ENCODE assay signal across 14 cellular contexts in genomic region chr15:80480171-80480811, GRCh38.
DNase-seq lines count a peak whose midpoint lies in the region; ATAC-seq and TF ChIP-seq lines count a peak whose summit lies in the region.
"Had no signal": no experiment of that assay in that cellular context is flagged by ENCODE, and none has a peak within 500 bp of the region (broad histone marks: within the 10 kb centered on the region; RNA-seq: fewer than 3 reads in every experiment).

No MANE protein-coding gene starts in this region.

- H3K4me3 ChIP-seq in left lung = no peak overlapping the region

- intact Hi-C loops in left lung (cut with DNase I) = no loop called here

- no peak overlapping the region for H3K27ac ChIP-seq in left lung
- peak overlapping the region; percentile 69 for H3K27ac ChIP-seq in temporal lobe (ENCODE audit: low read depth, low read length)

- H3K36me3 Mint-ChIP-seq in chondrocyte (ENCODE audit: low read depth) = peaks cover 11% of the 10 kb centered on the region
- H3K36me3 Mint-ChIP-seq: IgD-negative memory B cell had no signal

- H3K36me3 ChIP-seq in left lung = no peaks in the 10 kb centered on the region

- H3K4me1 Mint-ChIP-seq in chondrocyte (ENCODE audit: low read depth) = peaks cover 88% of the 10 kb centered on the region
- H3K4me1 Mint-ChIP-seq: IgD-negative memory B cell; naive thymus-derived CD4-positive, alpha-beta T cell had no signal

- H3K9me3 Mint-ChIP-seq in chondrocyte (ENCODE audit: low read depth) = peaks cover 8% of the 10 kb centered on the region

- TF ChIP-seq CTCF in chondrocyte (IDR thresholded peaks at IDR 0.05) = no peak
- no peak for TF ChIP-seq CTCF in left lung (IDR thresholded peaks at IDR 0.05)

- DNase-seq in NCI-H146 (lab: John Stamatoyannopoulos, UW) (peak; percentile 56), chondrocyte (ENCODE audit: low spot score) (no peak), left lung (no peak), AG08396 (ENCODE audit: low spot score) (no peak), DMS153 (lab: John Stamatoyannopoulos, UW) (no peak), NCI-H2029 treated with DMSO at 0.1 percent for 48 hours (lab: John Stamatoyannopoulos, UW) (no peak), dedifferentiated amniotic fluid mesenchymal stem cell (ENCODE audit: extremely low spot score) (no peak)
- DNase-seq: activated T-cell treated with anti-CD3 and anti-CD28 coated beads, Interleukin-2, amount 50 U/mL, for 24 hours; hippocampal formation; naive thymus-derived CD4-positive, alpha-beta T cell; NCI-H2107 had no signal

- peak overlapping the region; percentile 93 for H3K27ac Mint-ChIP-seq in chondrocyte (ENCODE audit: unreplicated experiment)
- H3K27ac Mint-ChIP-seq: activated T-cell treated with anti-CD3 and anti-CD28 coated beads, Interleukin-2, amount 50 U/mL, for 24 hours; naive thymus-derived CD4-positive, alpha-beta T cell had no signal

- peak; percentile 39 for ATAC-seq in left lung
- ATAC-seq: naive thymus-derived CD4-positive, alpha-beta T cell; Panc1 had no signal

- H3K4me1 ChIP-seq in left lung = peaks cover 0 to 3% of the 10 kb centered on the region in 2 donors

- H3K27me3 ChIP-seq in left lung = no peaks in the 10 kb centered on the region

- peak overlapping the region; percentile 49 for H3K4me3 Mint-ChIP-seq in chondrocyte (ENCODE audit: unreplicated experiment)
- H3K4me3 Mint-ChIP-seq: activated T-cell treated with anti-CD3 and anti-CD28 coated beads, Interleukin-2, amount 50 U/mL, for 24 hours; IgD-negative memory B cell; naive thymus-derived CD4-positive, alpha-beta T cell had no signal

- H3K27me3 Mint-ChIP-seq in chondrocyte (ENCODE audit: low read depth) = no peaks in the 10 kb centered on the region
- H3K27me3 Mint-ChIP-seq: activated T-cell treated with anti-CD3 and anti-CD28 coated beads, Interleukin-2, amount 50 U/mL, for 24 hours had no signal

- peaks cover 0 to 6% of the 10 kb centered on the region in 2 donors for H3K9me3 ChIP-seq in left lung
